In the genomic region with DNA sequence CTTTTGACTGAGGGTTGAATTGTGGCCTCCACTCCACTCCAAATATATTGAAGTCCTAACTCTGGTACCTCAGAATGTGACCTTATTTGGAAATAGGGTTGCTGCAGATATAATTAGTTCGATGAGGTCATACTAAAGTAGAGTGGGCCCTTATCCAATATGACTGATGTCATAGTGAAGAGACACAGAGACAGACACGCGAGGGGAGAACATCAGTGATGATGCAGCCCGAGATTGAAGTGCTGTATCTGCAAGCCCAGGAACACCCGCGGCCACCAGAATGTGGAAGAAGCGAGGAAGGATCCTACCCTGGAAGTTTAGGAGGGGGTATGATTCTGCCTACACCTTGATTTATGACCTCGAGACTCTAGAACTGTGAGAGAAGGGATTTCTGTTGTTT, we compare ENCODE assay signal across 27 cellular contexts.
DNase-seq lines count a peak whose midpoint lies in the region; ATAC-seq, FAIRE-seq and TF ChIP-seq lines count a peak whose summit lies in the region.
"Had no signal": no experiment of that assay in that cellular context is flagged by ENCODE, and none has a peak within 500 bp of the region (broad histone marks: within the 10 kb centered on the region; RNA-seq: fewer than 3 reads in every experiment).

No MANE protein-coding gene starts in this region.

- peak overlapping the region; percentile 91 for H3K4me2 ChIP-seq in endothelial cell of umbilical vein (ENCODE audit: insufficient read depth, low read length)

- BruUV-seq in endothelial cell of umbilical vein (replicated peaks; lab: Mats Ljungman, UMichigan) = no TSS peak

- H3K9me3 ChIP-seq in endothelial cell of umbilical vein (replicated peaks; ENCODE audit: control insufficient read depth, insufficient read depth, low read length) (no peaks in the 10 kb centered on the region), tibial artery (no peaks in the 10 kb centered on the region), uterus (no peaks in the 10 kb centered on the region)
- H3K9me3 ChIP-seq: HAP-1, ovary, thyroid gland had no signal

- intact Hi-C loops in endothelial cell of umbilical vein (cut with micrococcal nuclease) = loop anchor here (1.0 to 10.0 kb wide), 5 partner anchors 45 to 1306 kb away; partner anchors contain the start of gene ANKRD50
- intact Hi-C loops in tibial artery (cut with DNase I; ENCODE audit: low total_unique reads) = no loop called here
- intact Hi-C loops in uterus (cut with DNase I; ENCODE audit: low total_unique reads) = no loop called here

- peak overlapping the region; percentile 98 for H3K27ac ChIP-seq in endothelial cell of umbilical vein (ENCODE audit: insufficient read depth, low read depth, low read length)
- peak overlapping the region; percentile 68 to 70 for H3K27ac ChIP-seq in tibial artery
- no peak overlapping the region for H3K27ac ChIP-seq in uterus
- H3K27ac ChIP-seq: 22Rv1, ovary, thyroid gland had no signal

- CTCF ChIA-PET in endothelial cell of umbilical vein (lab: Charles Lee) = interaction anchor here (1.3 to 3.7 kb wide), 2 partner anchors 45 to 99 kb away, joined by 4 to 39 read pairs; no protein-coding TSS in a partner anchor

- H3K4me1 ChIP-seq in endothelial cell of umbilical vein (ENCODE audit: control insufficient read depth, extremely low read depth, insufficient read depth, low read length) (peaks cover 75% of the 10 kb centered on the region), tibial artery (peaks cover 0 to 43% (median 0%) of the 10 kb centered on the region in 4 donors), uterus (no peaks in the 10 kb centered on the region)
- H3K4me1 ChIP-seq: HAP-1, thyroid gland had no signal

- no peak for ATAC-seq in GM18907 (IDR thresholded peaks at IDR 0.05; ENCODE audit: unreplicated experiment)
- ATAC-seq: activated CD8-positive, alpha-beta T cell treated with anti-CD3 and anti-CD28 coated beads, Interleukin-2, amount 10 ng/mL, durations not matched to agents 7 days and 5 days; sciatic nerve; T-helper 17 cell; WTC11 had no signal

- TF ChIP-seq POLR2A in endothelial cell of umbilical vein (IDR thresholded peaks at IDR 0.05; ENCODE audit: low read depth, low read length) = no peak
- TF ChIP-seq POLR2A in uterus (IDR thresholded peaks at IDR 0.05) = no peak

- H3K79me2 ChIP-seq in endothelial cell of umbilical vein (ENCODE audit: control insufficient read depth, insufficient read depth, low read length) = peaks cover 8% of the 10 kb centered on the region

- TF ChIP-seq CTCF in endothelial cell of umbilical vein (IDR thresholded peaks at IDR 0.05; ENCODE audit: extremely low read depth in 1 of 2, insufficient read depth in 1 of 2, low read depth in 1 of 2, low read length in 2 of 2) (no peak), tibial artery (IDR thresholded peaks at IDR 0.05) (no peak), uterus (IDR thresholded peaks at IDR 0.05) (no peak)

- peak overlapping the region; percentile 87 for H3K9ac ChIP-seq in endothelial cell of umbilical vein (replicated peaks; ENCODE audit: extremely low read depth, insufficient read depth, low read length)

- no peaks in the 10 kb centered on the region for H4K20me1 ChIP-seq in endothelial cell of umbilical vein (replicated peaks; ENCODE audit: control insufficient read depth, extremely low read depth, insufficient read depth, low read length)

- H3K27me3 ChIP-seq in endothelial cell of umbilical vein (ENCODE audit: control insufficient read depth in 2 of 2, insufficient read depth in 2 of 2, low read length in 2 of 2) = no peaks in the 10 kb centered on the region
- H3K27me3 ChIP-seq in tibial artery = no peaks in the 10 kb centered on the region
- H3K27me3 ChIP-seq in uterus = no peaks in the 10 kb centered on the region
- H3K27me3 ChIP-seq: ovary, thyroid gland had no signal

- no peaks in the 10 kb centered on the region for H3K9me1 ChIP-seq in endothelial cell of umbilical vein (replicated peaks; ENCODE audit: control insufficient read depth, extremely low read depth, insufficient read depth, low read length)

- POLR2A ChIA-PET in endothelial cell of umbilical vein (lab: Charles Lee) = no interaction called here

- no peak for FAIRE-seq in endothelial cell of umbilical vein (lab: Jason Lieb, UNC)
- FAIRE-seq: D721Med, kidney had no signal

- dilution Hi-C loops in endothelial cell of umbilical vein (cut with MboI; ENCODE audit: extremely low pct_ligation_motif_present, low sequenced_read_pairs) = no loop called here

- H3K4me3 ChIP-seq in endothelial cell of umbilical vein (replicated peaks in 1 of 3; ENCODE audit: insufficient read depth in 1 of 3, low read depth in 1 of 3, low read length in 3 of 3) (peak overlapping the region in 1 of 3 experiments; percentile 85), tibial artery (peak overlapping the region; percentile 28 to 37), uterus (no peak overlapping the region)
- H3K4me3 ChIP-seq: coronary artery, HAP-1, ovary, thyroid gland had no signal

- no peaks in the 10 kb centered on the region for H3K36me3 ChIP-seq in endothelial cell of umbilical vein (ENCODE audit: control insufficient read depth in 2 of 2, extremely low read depth in 1 of 2, insufficient read depth in 2 of 2, low read length in 2 of 2)
- H3K36me3 ChIP-seq in tibial artery = no peaks in the 10 kb centered on the region
- H3K36me3 ChIP-seq in uterus = no peaks in the 10 kb centered on the region
- H3K36me3 ChIP-seq: HAP-1, ovary, thyroid gland had no signal

- H2AFZ ChIP-seq in endothelial cell of umbilical vein (ENCODE audit: low read depth, low read length) = peak overlapping the region; percentile 40

- DNase-seq in DMS 273 (lab: John Stamatoyannopoulos, UW; ENCODE audit: unreplicated experiment) (peak; percentile 6), DMS 273 treated with DMSO at 0.1 percent for 48 hours (lab: John Stamatoyannopoulos, UW) (no peak), RPMI7951 (ENCODE audit: low read depth) (peak; percentile 1), endothelial cell of umbilical vein (ENCODE audit: low read depth, low spot score) (peak; percentile 76), tibial artery (peak in 1 of 2 donors; percentile 64), uterus (no peak)
- no peak for DNase-seq in stimulated activated CD4-positive, alpha-beta T cell treated with anti-CD3 and anti-CD28 coated beads, Interleukin-2, amount 100 ng/mL, for 24 hours
- DNase-seq: activated CD8-positive, alpha-beta T cell treated with anti-CD3 and anti-CD28 coated beads, Interleukin-2, amount 10 ng/mL, durations not matched to agents 7 days and 5 days; activated naive CD4-positive, alpha-beta T cell treated with anti-CD3 and anti-CD28 coated beads, Interleukin-2, amount 50 U/mL, for 16 hours; activated T-cell treated with anti-CD3 and anti-CD28 coated beads, Interleukin-2, amount 50 U/mL, for 48 hours; foreskin melanocyte; kidney; mammary epithelial cell; MM.1S; NCI-H1930; NCI-H524; ovary; stimulated activated naive CD4-positive, alpha-beta T cell; T-helper 17 cell; thyroid gland had no signal

TF ChIP-seq in endothelial cell of umbilical vein, 7 proteins besides CTCF, POLR2A, EP300 and RAD21:
- TF ChIP-seq, protein P1, sequence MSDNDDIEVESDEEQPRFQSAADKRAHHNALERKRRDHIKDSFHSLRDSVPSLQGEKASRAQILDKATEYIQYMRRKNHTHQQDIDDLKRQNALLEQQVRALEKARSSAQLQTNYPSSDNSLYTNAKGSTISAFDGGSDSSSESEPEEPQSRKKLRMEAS (IDR thresholded peaks at IDR 0.05; ENCODE audit: insufficient read depth, insufficient read length) = no peak
- TF ChIP-seq EZH2 (IDR thresholded peaks at IDR 0.05; ENCODE audit: borderline replicate concordance, low read depth, low read length, severe bottlenecking) (no peak), POLR2AphosphoS5 (IDR thresholded peaks at IDR 0.05; ENCODE audit: insufficient read depth, low read depth, low read length) (peak; percentile 53), MYC (IDR thresholded peaks at IDR 0.05; ENCODE audit: low read depth, low read length) (no peak), GATA2 (IDR thresholded peaks at IDR 0.05; ENCODE audit: insufficient read depth, insufficient read length, low read depth, low read length) (no peak), FOS (IDR thresholded peaks at IDR 0.05; ENCODE audit: borderline replicate concordance, insufficient read depth, low read length) (peak; percentile 22), JUN (IDR thresholded peaks at IDR 0.05; ENCODE audit: borderline replicate concordance, insufficient read depth, insufficient read length, low read depth) (peak; percentile 70)
TF ChIP-seq in endothelial cell of umbilical vein: peak in this region for 3.

Comparison
In these comparisons a context has a peak if more than half of its experiments do, and no peak if none do; other contexts are left out.
1. DNase-seq: peak in DMS 273 (single experiment), RPMI7951 (single experiment) and endothelial cell of umbilical vein (single experiment); none in DMS 273 treated with DMSO at 0.1 percent for 48 hours (single experiment), uterus (0 of 2) and stimulated activated CD4-positive, alpha-beta T cell treated with anti-CD3 and anti-CD28 coated beads, Interleukin-2, amount 100 ng/mL, for 24 hours (0 of 2).
2. H3K27ac ChIP-seq: peak in endothelial cell of umbilical vein (single experiment) and tibial artery (2 of 2); none in uterus (0 of 2).
3. H3K4me3 ChIP-seq: peak in tibial artery (2 of 2); none in uterus (0 of 2).